In genomic region chr5:33120671-33121070, GRCh38 we compare ENCODE assay signal across 17 cellular contexts.
DNase-seq lines count a peak whose midpoint lies in the region; ATAC-seq and TF ChIP-seq lines count a peak whose summit lies in the region.
"Had no signal": no experiment of that assay in that cellular context is flagged by ENCODE, and none has a peak within 500 bp of the region (broad histone marks: within the 10 kb centered on the region; RNA-seq: fewer than 3 reads in every experiment).

No MANE protein-coding gene starts in this region.

- no peaks in the 10 kb centered on the region for H3K9me3 ChIP-seq in GM23248 (ENCODE audit: low read depth)
- H3K9me3 ChIP-seq: colonic mucosa had no signal

- WGBS in GM23248 (ENCODE audit: low coverage in 1 of 2, low lambda C conversion rate in 2 of 2, missing lambda C conversion rate in 2 of 2), 2 experiments = 6 to 7% methylated on average over 3 of the region's 3 CpGs

- no peaks in the 10 kb centered on the region for H4K20me1 ChIP-seq in GM23248 (ENCODE audit: insufficient read depth)

- H3K27me3 ChIP-seq in GM23248 (replicated peaks; ENCODE audit: insufficient read depth) = no peaks in the 10 kb centered on the region
- H3K27me3 ChIP-seq: colonic mucosa had no signal

- H3K79me2 ChIP-seq in GM23248 (ENCODE audit: insufficient read depth) = no peaks in the 10 kb centered on the region

- ATAC-seq in HG02623 (IDR thresholded peaks at IDR 0.05; ENCODE audit: unreplicated experiment) (no peak), GM18505 (IDR thresholded peaks at IDR 0.05; ENCODE audit: unreplicated experiment) (no peak)
- ATAC-seq: naive thymus-derived CD4-positive, alpha-beta T cell; stimulated activated effector memory CD8-positive, alpha-beta T cell treated with anti-CD3 and anti-CD28 coated beads, Interleukin-12 subunit alpha, Interleukin-12 subunit beta, amount 100 ng/mL, for 72 hours had no signal

- in situ Hi-C loops in GM23248 (cut with MboI) = no loop called here

- peak overlapping the region; percentile 42 for H3K4me3 ChIP-seq in GM23248
- H3K4me3 ChIP-seq in fibroblast of the aortic adventitia (ENCODE audit: low read depth, low read length) = no peak overlapping the region
- H3K4me3 ChIP-seq: colonic mucosa had no signal

- H3F3A ChIP-seq in GM23248 (ENCODE audit: insufficient read depth) = peaks cover 42% of the 10 kb centered on the region

- TF ChIP-seq CTCF in fibroblast of the aortic adventitia (IDR thresholded peaks at IDR 0.05; ENCODE audit: insufficient read depth, low read length) = no peak

- peak overlapping the region; percentile 81 for H3K4me2 ChIP-seq in GM23248 (ENCODE audit: unreplicated experiment)

- peak overlapping the region; percentile 48 for H3K9ac ChIP-seq in GM23248

- peak overlapping the region; percentile 78 for H3K27ac ChIP-seq in GM23248
- H3K27ac ChIP-seq: colonic mucosa had no signal

- H3K36me3 ChIP-seq in GM23248 (ENCODE audit: low read depth) = no peaks in the 10 kb centered on the region
- H3K36me3 ChIP-seq: colonic mucosa had no signal

- H2AFZ ChIP-seq in GM23248 = peak overlapping the region; percentile 30; the same call in 1 of the 2 replicates

- no peak for TF ChIP-seq POLR2A in GM18505 (IDR thresholded peaks at IDR 0.05; ENCODE audit: borderline replicate concordance, extremely low read depth, insufficient read depth, insufficient read length)

- H3K9me2 ChIP-seq in GM23248 (ENCODE audit: insufficient read depth) = no peaks in the 10 kb centered on the region; the same call in 1 of the 2 replicates

- DNase-seq in GM23248 (peak; percentile 88), amniotic epithelial cell (ENCODE audit: low read depth) (peak; percentile 47), fibroblast of the aortic adventitia (ENCODE audit: low read depth) (peak; percentile 91), NCI-H128 (lab: John Stamatoyannopoulos, UW; ENCODE audit: unreplicated experiment) (no peak)
- DNase-seq in stimulated activated CD4-positive, alpha-beta T cell treated with anti-CD3 and anti-CD28 coated beads, Interleukin-12 subunit alpha, Interleukin-12 subunit beta, amount 100 ng/mL, for 4 hours = no peak
- DNase-seq: activated CD4-positive, alpha-beta T cell treated with anti-CD3 and anti-CD28 coated beads for 1 hour; activated effector memory CD4-positive, alpha-beta T cell treated with Interleukin-2 at 50 U/mL for 16 hours; CD4-positive, alpha-beta memory T cell; colonic mucosa; DMS79 treated with DMSO at 0.1 percent for 48 hours; naive thymus-derived CD4-positive, alpha-beta T cell; NCI-H2081 treated with DMSO at 0.1 percent for 48 hours; NCI-H510A treated with DMSO at 0.1 percent for 48 hours; SHP77 treated with DMSO at 0.1 percent for 48 hours had no signal

- peaks cover 46% of the 10 kb centered on the region for H3K4me1 ChIP-seq in GM23248 (ENCODE audit: insufficient read depth)
- H3K4me1 ChIP-seq: colonic mucosa had no signal

Comparison
In these comparisons a context has a peak if more than half of its experiments do, and no peak if none do; other contexts are left out.
1. DNase-seq: peak in GM23248 (single experiment), amniotic epithelial cell (single experiment) and fibroblast of the aortic adventitia (single experiment); none in NCI-H128 (single experiment) and stimulated activated CD4-positive, alpha-beta T cell treated with anti-CD3 and anti-CD28 coated beads, Interleukin-12 subunit alpha, Interleukin-12 subunit beta, amount 100 ng/mL, for 4 hours (single experiment).